9 cellular contexts compared by ENCODE assay signal in genomic region chr13:39263033-39263432, GRCh38.
A peak's percentile ranks its signal among the peaks of the same experiment; 100 is the strongest.
DNase-seq lines count a peak whose midpoint lies in the region; ATAC-seq, FAIRE-seq and TF ChIP-seq lines count a peak whose summit lies in the region.
"Had no signal": no experiment of that assay in that cellular context is flagged by ENCODE, and none has a peak within 500 bp of the region (broad histone marks: within the 10 kb centered on the region; RNA-seq: fewer than 3 reads in every experiment).

No MANE protein-coding gene starts in this region.

- TF ChIP-seq RAD21 in Ishikawa (IDR thresholded peaks at IDR 0.05; ENCODE audit: low read depth) = peak; percentile 68

- no peak for TF ChIP-seq EP300 in Ishikawa (IDR thresholded peaks at IDR 0.05; ENCODE audit: borderline replicate concordance)

- peak; percentile 89 for ATAC-seq in GM21619 (IDR thresholded peaks at IDR 0.05; ENCODE audit: unreplicated experiment)
- peak; percentile 76 for ATAC-seq in stimulated activated naive CD8-positive, alpha-beta T cell treated with anti-CD3 and anti-CD28 coated beads, Interleukin-15, Interleukin-2, amounts not matched to agents 100 U/mL and 50 U/mL, for 24 hours

- no peak for FAIRE-seq in bronchial epithelial cell (lab: Jason Lieb, UNC)

- H3K4me3 ChIP-seq in bronchial epithelial cell (ENCODE audit: low read depth, low read length) = no peak overlapping the region
- H3K4me3 ChIP-seq: BLaER1 had no signal

- DNase-seq in NCI-H2029 treated with DMSO at 0.1 percent for 48 hours (lab: John Stamatoyannopoulos, UW) (peak; percentile 31), NCI-H2029 (lab: John Stamatoyannopoulos, UW) (no peak), RPMI8226 (peak; percentile 21), bronchial epithelial cell (ENCODE audit: low read depth) (peak; percentile 54), left kidney (ENCODE audit: low read depth, low spot score) (peak; percentile 71)
- DNase-seq in stimulated activated naive CD8-positive, alpha-beta T cell treated with anti-CD3 and anti-CD28 coated beads, Interleukin-15, Interleukin-2, amounts not matched to agents 100 U/mL and 50 U/mL, for 24 hours = peak; percentile 43

- no peaks in the 10 kb centered on the region for H3K36me3 ChIP-seq in bronchial epithelial cell (ENCODE audit: control insufficient read depth, insufficient read depth, low read length)
- H3K36me3 ChIP-seq: BLaER1 had no signal

- peak; percentile 63 for TF ChIP-seq CTCF in bronchial epithelial cell (IDR thresholded peaks at IDR 0.05; ENCODE audit: insufficient read depth, low read length, severe bottlenecking)

- H3K27me3 ChIP-seq in bronchial epithelial cell (ENCODE audit: control insufficient read depth, insufficient read depth, low read length) = no peaks in the 10 kb centered on the region
- H3K27me3 ChIP-seq: BLaER1 had no signal

TF ChIP-seq in Ishikawa, 13 proteins besides CTCF, POLR2A, EP300 and RAD21:
- no peak for TF ChIP-seq TCF12 (IDR thresholded peaks at IDR 0.05; ENCODE audit: low read depth)
- TF ChIP-seq MAX (IDR thresholded peaks at IDR 0.05) = no peak
- no peak for TF ChIP-seq FOXM1 (IDR thresholded peaks at IDR 0.05; ENCODE audit: borderline replicate concordance, low read depth)
- TF ChIP-seq CREB1 (IDR thresholded peaks at IDR 0.05; ENCODE audit: low read depth) = no peak
- no peak for TF ChIP-seq CEBPB (IDR thresholded peaks at IDR 0.05)
- no peak for TF ChIP-seq YY1 (IDR thresholded peaks at IDR 0.05; ENCODE audit: low read depth)
- no peak for TF ChIP-seq ZBTB7A (IDR thresholded peaks at IDR 0.05; ENCODE audit: low read depth)
- TF ChIP-seq USF1 (IDR thresholded peaks at IDR 0.05) = no peak
- TF ChIP-seq EGR1 (IDR thresholded peaks at IDR 0.05) = no peak
- no peak for TF ChIP-seq REST (IDR thresholded peaks at IDR 0.05; ENCODE audit: low read depth)
- no peak for TF ChIP-seq TAF1 (IDR thresholded peaks at IDR 0.05; ENCODE audit: low read depth)
- TF ChIP-seq NFIC (IDR thresholded peaks at IDR 0.05) = no peak
- no peak for TF ChIP-seq TEAD4 (IDR thresholded peaks at IDR 0.05)
